Comparison of ENCODE assay signal across 19 cellular contexts in the genomic region with DNA sequence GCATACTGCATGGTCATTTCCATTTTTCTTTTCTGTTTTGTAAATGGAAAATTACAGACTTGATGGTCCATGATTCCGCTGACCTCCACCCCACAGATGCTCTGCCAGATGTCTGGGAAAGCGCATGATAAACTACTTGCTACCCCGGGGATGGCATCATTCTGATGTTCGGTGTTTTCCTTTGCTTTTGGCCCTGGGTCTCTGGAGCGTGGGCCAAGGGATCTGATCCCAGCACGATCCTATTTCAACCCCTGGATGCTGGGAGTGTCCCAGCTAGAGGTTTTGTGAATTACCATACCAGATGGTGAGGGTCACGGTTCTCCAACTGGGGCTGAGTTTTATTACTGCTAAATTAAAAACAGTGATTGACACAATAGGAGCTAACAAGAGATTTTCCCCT.
"Had no signal": no experiment of that assay in that cellular context is flagged by ENCODE, and none has a peak within 500 bp of the region (broad histone marks: within the 10 kb centered on the region; RNA-seq: fewer than 3 reads in every experiment).

No MANE protein-coding gene starts in this region.

- H2AFZ ChIP-seq: parathyroid adenoma had no signal

- H3K36me3 ChIP-seq: esophagus squamous epithelium, heart right ventricle, tibial nerve, uterus had no signal

- H3K79me2 ChIP-seq: parathyroid adenoma had no signal

- H3K4me1 ChIP-seq: esophagus squamous epithelium, parathyroid adenoma, uterus had no signal

- H3K27me3 ChIP-seq: esophagus squamous epithelium, heart right ventricle, tibial nerve, uterus had no signal

- H3K27ac ChIP-seq: esophagus squamous epithelium, heart right ventricle, parathyroid adenoma, tibial nerve, uterus had no signal

- ATAC-seq: heart right ventricle had no signal

- H3K4me3 ChIP-seq: esophagus squamous epithelium, heart right ventricle, lung, skin epidermis, tibial nerve, uterus had no signal

- H3K9ac ChIP-seq: parathyroid adenoma had no signal

- DNase-seq: activated CD4-positive, CD25-positive, alpha-beta regulatory T cell treated with anti-CD3 and anti-CD28 coated beads, Interleukin-2, amount 50 U/mL, for 72 hours; activated naive CD4-positive, alpha-beta T cell; activated naive CD8-positive, alpha-beta T cell treated with anti-CD3 and anti-CD28 coated beads, Interleukin-2, amount 10 ng/mL, durations not matched to agents 7 days and 5 days; activated T-cell treated with anti-CD3 and anti-CD28 coated beads for 4 hours; cerebellar nuclear complex; effector CD8-positive, alpha-beta T cell; esophagus squamous epithelium; left cardiac atrium; midbrain; stimulated activated CD4-positive, alpha-beta T cell treated with anti-CD3 and anti-CD28 coated beads, Interleukin-15, amount 100 ng/mL, for 24 hours; stimulated activated CD4-positive, alpha-beta T cell treated with anti-CD3 and anti-CD28 coated beads, Interleukin-4, amount 100 ng/mL, for 1 hour; stimulated activated naive CD4-positive, alpha-beta T cell; T-helper 9 cell; uterus had no signal

- H3K9me3 ChIP-seq: esophagus squamous epithelium, uterus had no signal
